17 cellular contexts compared by ENCODE assay signal in genomic region chr1:1215266-1215676, GRCh38. TPM values are rescaled to one million over a fixed set of nuclear protein-coding genes. Genes with fewer than 3 reads are reported as not detected.
DNase-seq lines count a peak whose midpoint lies in the region; ATAC-seq, FAIRE-seq and TF ChIP-seq lines count a peak whose summit lies in the region.
"Had no signal": no experiment of that assay in that cellular context is flagged by ENCODE, and none has a peak within 500 bp of the region (broad histone marks: within the 10 kb centered on the region; RNA-seq: fewer than 3 reads in every experiment).

No MANE protein-coding gene starts in this region.

- no TSS peak for BruUV-seq in K562 (replicated peaks; lab: Mats Ljungman, UMichigan)

- H2AFZ ChIP-seq in OCI-LY3 (ENCODE audit: low read depth, low read length) (no peak overlapping the region), K562 (ENCODE audit: low read depth, low read length) (no peak overlapping the region)

- in situ Hi-C loops in K562 (cut with MboI): no loop called here

- H3K36me3 Mint-ChIP-seq in activated naive CD4-positive, alpha-beta T cell treated with anti-CD3 and anti-CD28 coated beads for 36 hours (ENCODE audit: low read depth): peaks cover 32% of the 10 kb centered on the region

- H3K36me3 ChIP-seq in OCI-LY3 (replicated peaks; ENCODE audit: low read depth, low read length): peaks cover 14% of the 10 kb centered on the region
- H3K36me3 ChIP-seq in K562 (ENCODE audit: control insufficient read depth, insufficient read depth, low read length): peaks cover 46% of the 10 kb centered on the region; the same call in 2 of the 3 replicates

- H4K20me1 ChIP-seq in OCI-LY3 (ENCODE audit: insufficient read depth, low read length) (no peaks in the 10 kb centered on the region), K562 (replicated peaks; ENCODE audit: control insufficient read depth, insufficient read depth, low read length) (no peaks in the 10 kb centered on the region; the same call in 1 of the 2 replicates)

- CTCF ChIA-PET in activated naive CD4-positive, alpha-beta T cell treated with anti-CD3 and anti-CD28 coated beads for 36 hours (lab: Charles Lee): interaction anchor here (1.0 kb wide), 1 partner anchor 95 kb away, joined by 4 read pairs; no protein-coding TSS in a partner anchor
- CTCF ChIA-PET in K562 (lab: Yijun Ruan, JAX; ENCODE audit: low intra/inter-chr PET ratio): no interaction called here

- intact Hi-C loops in activated naive CD4-positive, alpha-beta T cell treated with anti-CD3 and anti-CD28 coated beads for 36 hours (cut with micrococcal nuclease): loop anchor here (2.0 kb wide), 1 partner anchor 98 kb away; the partner anchor contains the start of gene C1orf159
- intact Hi-C loops in K562 (cut with micrococcal nuclease): no loop called here

- H3K9me3 Mint-ChIP-seq in activated naive CD4-positive, alpha-beta T cell treated with anti-CD3 and anti-CD28 coated beads for 36 hours: no peaks in the 10 kb centered on the region

- peak overlapping the region; percentile 80 for H3K27ac Mint-ChIP-seq in activated naive CD4-positive, alpha-beta T cell treated with anti-CD3 and anti-CD28 coated beads for 36 hours

- H3K27me3 Mint-ChIP-seq in activated naive CD4-positive, alpha-beta T cell treated with anti-CD3 and anti-CD28 coated beads for 36 hours (ENCODE audit: low read depth): no peaks in the 10 kb centered on the region

- H3K27me3 ChIP-seq in OCI-LY3 (ENCODE audit: low read depth, low read length) (no peaks in the 10 kb centered on the region), K562 (ENCODE audit: control insufficient read depth in 2 of 2, insufficient read depth in 2 of 2, low read length in 2 of 2) (no peaks in the 10 kb centered on the region)

- DNase-seq in activated naive CD4-positive, alpha-beta T cell treated with anti-CD3 and anti-CD28 coated beads for 36 hours: no peak
- no peak for DNase-seq in activated naive CD4-positive, alpha-beta T cell treated with anti-CD3 and anti-CD28 coated beads, Interleukin-2, amount 50 U/mL, for 16 hours
- DNase-seq in K562 (ENCODE audit: extremely low read depth in 1 of 4, low spot score in 3 of 4) (no peak), putamen (ENCODE audit: low spot score) (no peak), hypothalamus (lab: John Stamatoyannopoulos, UW) (no peak)
- DNase-seq in stimulated activated CD4-positive, alpha-beta T cell treated with anti-CD3 and anti-CD28 coated beads, Interleukin-4, amount 100 ng/mL, for 24 hours: peak; percentile 42
- DNase-seq: hippocampal formation, left cardiac atrium, NCI-H1694, NCI-H510A treated with DMSO at 0.1 percent for 48 hours had no signal

- H3K4me3 Mint-ChIP-seq in activated naive CD4-positive, alpha-beta T cell treated with anti-CD3 and anti-CD28 coated beads for 36 hours: peak overlapping the region; percentile 74

- 83% methylated on average over 6 of the region's 8 CpGs for WGBS in K562 (ENCODE audit: insufficient coverage, low coverage, missing lambda C conversion rate)

- FAIRE-seq in K562 (lab: Jason Lieb, UNC): no peak
- FAIRE-seq: GM18507 had no signal

- TF ChIP-seq CTCF in OCI-LY3 (IDR thresholded peaks at IDR 0.05; ENCODE audit: low read depth, low read length) (no peak), K562 (IDR thresholded peaks at IDR 0.05 in 2 of 3, conservative IDR thresholded peaks at IDR 0.05 in 1 of 3; ENCODE audit: insufficient read depth in 2 of 3, low read depth in 1 of 3, low read length in 3 of 3) (no peak)

- no peak for ATAC-seq in K562
- no peak for ATAC-seq in HG02885 (IDR thresholded peaks at IDR 0.05; ENCODE audit: poor library complexity, unreplicated experiment)
- ATAC-seq: left cardiac atrium had no signal

- POLR2A ChIA-PET in K562 (lab: Yijun Ruan, JAX): interaction anchor here (0.6 to 2.0 kb wide), 5 partner anchors 11 to 228 kb away, joined by 3 to 7 read pairs (median 3); no protein-coding TSS in a partner anchor

- TF ChIP-seq POLR2A in K562 (conservative IDR thresholded peaks at IDR 0.05): no peak

- peak overlapping the region; percentile 61 for H3K4me2 ChIP-seq in OCI-LY3 (ENCODE audit: low read length)
- H3K4me2 ChIP-seq in K562 (ENCODE audit: insufficient read depth, low read length): no peak overlapping the region

- H3K27ac ChIP-seq in OCI-LY3 (ENCODE audit: low read length): peak overlapping the region; percentile 5; the same call in 1 of the 2 replicates
- no peak overlapping the region for H3K27ac ChIP-seq in K562 (ENCODE audit: extremely low read depth, low read depth, low read length)
- H3K27ac ChIP-seq: prostate gland, VCaP had no signal

- H3K9me3 ChIP-seq in OCI-LY3 (ENCODE audit: insufficient read depth, low read length) (no peaks in the 10 kb centered on the region), K562 (replicated peaks; ENCODE audit: control insufficient read depth, insufficient read depth, low read depth, low read length) (no peaks in the 10 kb centered on the region)
- H3K9me3 ChIP-seq: prostate gland had no signal

- no peaks in the 10 kb centered on the region for H3K9me1 ChIP-seq in K562 (ENCODE audit: control insufficient read depth, insufficient read depth, low read length)

- H3K4me1 Mint-ChIP-seq in activated naive CD4-positive, alpha-beta T cell treated with anti-CD3 and anti-CD28 coated beads for 36 hours (ENCODE audit: low read depth): peaks cover 46% of the 10 kb centered on the region

- TF ChIP-seq EP300 in K562 (IDR thresholded peaks at IDR 0.05; ENCODE audit: low read length): no peak

- H3K9ac ChIP-seq in OCI-LY3 (ENCODE audit: low read length) (no peak overlapping the region), K562 (ENCODE audit: insufficient read depth in 1 of 2, low read depth in 2 of 2, low read length in 2 of 2) (peak overlapping the region in 1 of 2 experiments; percentile 66; a peak in 1 of 4 replicates)

- peaks cover 24% of the 10 kb centered on the region for H3K4me1 ChIP-seq in OCI-LY3 (ENCODE audit: low read length)
- peaks cover 0 to 85% of the 10 kb centered on the region in 2 experiments; a peak in 2 of 5 replicates for H3K4me1 ChIP-seq in K562 (replicated peaks in 1 of 2; ENCODE audit: control insufficient read depth in 2 of 2, insufficient read depth in 2 of 2, low read length in 2 of 2)
- H3K4me1 ChIP-seq: prostate gland had no signal

- TF ChIP-seq RAD21 in K562 (CRISPR knock-in tag; conservative IDR thresholded peaks at IDR 0.05 in 1 of 2, IDR thresholded peaks at IDR 0.05 in 1 of 2): no peak

- H3K79me2 ChIP-seq in OCI-LY3 (ENCODE audit: low read length) (no peaks in the 10 kb centered on the region), K562 (ENCODE audit: control insufficient read depth, insufficient read depth, low read length) (no peaks in the 10 kb centered on the region)

- H3K4me3 ChIP-seq in OCI-LY3 (ENCODE audit: low read length): no peak overlapping the region
- H3K4me3 ChIP-seq in K562: no peak overlapping the region
- H3K4me3 ChIP-seq: prostate gland had no signal

RNA-seq across cellular contexts. Expression of gene TNFRSF4, which starts 1.3 kb away (rescaled TPM):
- total RNA-seq in activated naive CD4-positive, alpha-beta T cell treated with anti-CD3 and anti-CD28 coated beads for 36 hours: 100 to 1,000 TPM; 107 to 110 TPM
- 0.44 TPM in 1 of 2 replicates, not detected in the other for total RNA-seq in K562 (2011; cell fraction: chromatin; rRNA removed; ENCODE audit: low replicate concordance)
- 0.66 and 1.7 TPM in 2 replicates for total RNA-seq in K562 (2011; cell fraction: nucleolus; rRNA removed)
- not detected in 2 replicates for total RNA-seq in K562 (2011; cell fraction: nucleoplasm; rRNA removed)
- 0.23 TPM in 1 of 2 replicates, not detected in the other for total RNA-seq in K562 (2014; rRNA removed)
- total RNA-seq in K562 (2014; rRNA removed; fragmentation: Illumina TruSeq; extraction: Trizol): not detected in 2 replicates
- total RNA-seq in K562 (2015; rRNA removed; fragmentation: Illumina TruSeq; extraction: Trizol): 0.07 TPM in 1 of 2 replicates, not detected in the other
- total RNA-seq in K562 (2021): 0.44 and 0.47 TPM in 2 replicates
- polyA plus RNA-seq in K562 (2011; rRNA removed): 0.08 TPM in 1 of 2 replicates, not detected in the other
- 0.19 and 0.39 TPM in 2 replicates for polyA plus RNA-seq in K562 (2011; cell fraction: cytosol; rRNA removed)
- 0.74 and 1.3 TPM in 2 replicates for polyA plus RNA-seq in K562 (2011; cell fraction: nucleus; rRNA removed)
- 0.65 TPM in 1 of 2 replicates, not detected in the other for polyA plus RNA-seq in K562 (2012)
- polyA plus RNA-seq in K562 (2014; fragmentation: Illumina TruSeq; extraction: Trizol): not detected in 2 replicates
- polyA plus RNA-seq in K562 (2014; fragmentation: Nextera tagmentation; extraction: Ambion mirVana): not detected
- 0.16 TPM in 1 of 2 replicates, not detected in the other for polyA plus RNA-seq in K562 (2014; rRNA removed)
- polyA minus RNA-seq in K562 (2011; rRNA and poly(A)+ RNA removed): not detected in 2 replicates
- not detected in 2 replicates for polyA minus RNA-seq in K562 (2011; cell fraction: cytosol; rRNA and poly(A)+ RNA removed)
- 0.22 and 0.27 TPM in 2 replicates for polyA minus RNA-seq in K562 (2011; cell fraction: nucleus; rRNA and poly(A)+ RNA removed)

RNA-seq across cellular contexts. Expression of gene TNFRSF18, which starts 8.9 kb away (rescaled TPM):
- total RNA-seq in activated naive CD4-positive, alpha-beta T cell treated with anti-CD3 and anti-CD28 coated beads for 36 hours: 10 to 100 TPM; 30.7 to 31.0 TPM
- not detected in 2 replicates for total RNA-seq in K562 (2011; cell fraction: chromatin; rRNA removed; ENCODE audit: low replicate concordance)
- total RNA-seq in K562 (2011; cell fraction: nucleolus; rRNA removed): 0.50 TPM in 1 of 2 replicates, not detected in the other
- not detected in 2 replicates for total RNA-seq in K562 (2011; cell fraction: nucleoplasm; rRNA removed)
- total RNA-seq in K562 (2014; rRNA removed): not detected in 2 replicates
- total RNA-seq in K562 (2014; rRNA removed; fragmentation: Illumina TruSeq; extraction: Trizol): not detected in 2 replicates
- not detected in 2 replicates for total RNA-seq in K562 (2015; rRNA removed; fragmentation: Illumina TruSeq; extraction: Trizol)
- 0.27 TPM in 1 of 2 replicates, not detected in the other for total RNA-seq in K562 (2021)
- not detected in 2 replicates for polyA plus RNA-seq in K562 (2011; rRNA removed)
- polyA plus RNA-seq in K562 (2011; cell fraction: cytosol; rRNA removed): not detected in 2 replicates
- 0.25 and 0.26 TPM in 2 replicates for polyA plus RNA-seq in K562 (2011; cell fraction: nucleus; rRNA removed)
- polyA plus RNA-seq in K562 (2012): 0.19 TPM in 1 of 2 replicates, not detected in the other
- not detected in 2 replicates for polyA plus RNA-seq in K562 (2014; fragmentation: Illumina TruSeq; extraction: Trizol)
- polyA plus RNA-seq in K562 (2014; fragmentation: Nextera tagmentation; extraction: Ambion mirVana): not detected
- polyA plus RNA-seq in K562 (2014; rRNA removed): 0.24 TPM in 1 of 2 replicates, not detected in the other
- polyA minus RNA-seq in K562 (2011; rRNA and poly(A)+ RNA removed): not detected in 2 replicates
- polyA minus RNA-seq in K562 (2011; cell fraction: cytosol; rRNA and poly(A)+ RNA removed): not detected in 2 replicates
- polyA minus RNA-seq in K562 (2011; cell fraction: nucleus; rRNA and poly(A)+ RNA removed): not detected in 2 replicates
- total RNA-seq: LHCN-M2, urinary bladder had no signal

RNA-seq across cellular contexts. Expression of gene SDF4, which starts 16.5 kb away (rescaled TPM):
- 10 to 100 TPM; 74.7 to 79.5 TPM for total RNA-seq in activated naive CD4-positive, alpha-beta T cell treated with anti-CD3 and anti-CD28 coated beads for 36 hours
- 114 and 239 TPM in 2 replicates for total RNA-seq in K562 (2011; cell fraction: chromatin; rRNA removed; ENCODE audit: low replicate concordance)
- 360 and 385 TPM in 2 replicates for total RNA-seq in K562 (2011; cell fraction: nucleolus; rRNA removed)
- total RNA-seq in K562 (2011; cell fraction: nucleoplasm; rRNA removed): 146 and 213 TPM in 2 replicates
- total RNA-seq in K562 (2014; rRNA removed) (82.6 and 118 TPM in 2 replicates), K562 (2014; rRNA removed; fragmentation: Illumina TruSeq; extraction: Trizol) (18.1 and 30.3 TPM in 2 replicates), K562 (2015; rRNA removed; fragmentation: Illumina TruSeq; extraction: Trizol) (62.2 and 65.2 TPM in 2 replicates), K562 (2021) (152 and 160 TPM in 2 replicates)
- polyA plus RNA-seq in K562 (2011; rRNA removed) (43.8 and 77.2 TPM in 2 replicates), K562 (2014; fragmentation: Illumina TruSeq; extraction: Trizol) (66.0 and 88.1 TPM in 2 replicates), K562 (2014; fragmentation: Nextera tagmentation; extraction: Ambion mirVana) (1 to 10 TPM in 1 of 2 experiments, under 1 TPM in 1; 0.35 to 4.9 TPM), K562 (2014; rRNA removed) (93.4 and 101 TPM in 2 replicates)
- 44.3 and 73.9 TPM in 2 replicates for polyA plus RNA-seq in K562 (2011; cell fraction: cytosol; rRNA removed)
- polyA plus RNA-seq in K562 (2011; cell fraction: nucleus; rRNA removed): 122 and 161 TPM in 2 replicates
- 112 and 208 TPM in 2 replicates for polyA plus RNA-seq in K562 (2012)
- 59.1 and 63.4 TPM in 2 replicates for polyA minus RNA-seq in K562 (2011; rRNA and poly(A)+ RNA removed)
- 37.0 and 61.3 TPM in 2 replicates for polyA minus RNA-seq in K562 (2011; cell fraction: cytosol; rRNA and poly(A)+ RNA removed)
- polyA minus RNA-seq in K562 (2011; cell fraction: nucleus; rRNA and poly(A)+ RNA removed): 48.9 and 83.4 TPM in 2 replicates

RNA-seq across cellular contexts. Expression of gene B3GALT6, which starts 16.8 kb away (rescaled TPM):
- total RNA-seq in activated naive CD4-positive, alpha-beta T cell treated with anti-CD3 and anti-CD28 coated beads for 36 hours: 1 to 10 TPM; 8.7 to 9.9 TPM
- total RNA-seq in K562 (2011; cell fraction: chromatin; rRNA removed; ENCODE audit: low replicate concordance): 17.5 and 35.5 TPM in 2 replicates
- total RNA-seq in K562 (2011; cell fraction: nucleolus; rRNA removed): 36.8 and 43.7 TPM in 2 replicates
- total RNA-seq in K562 (2011; cell fraction: nucleoplasm; rRNA removed): 21.1 and 24.3 TPM in 2 replicates
- total RNA-seq in K562 (2014; rRNA removed) (29.8 and 33.0 TPM in 2 replicates), K562 (2014; rRNA removed; fragmentation: Illumina TruSeq; extraction: Trizol) (6.8 and 9.0 TPM in 2 replicates), K562 (2015; rRNA removed; fragmentation: Illumina TruSeq; extraction: Trizol) (12.8 and 13.9 TPM in 2 replicates), K562 (2021) (27.9 and 28.1 TPM in 2 replicates)
- polyA plus RNA-seq in K562 (2011; rRNA removed) (5.6 and 7.8 TPM in 2 replicates), K562 (2014; fragmentation: Illumina TruSeq; extraction: Trizol) (8.4 and 9.9 TPM in 2 replicates), K562 (2014; fragmentation: Nextera tagmentation; extraction: Ambion mirVana) (1 to 10 TPM in 1 of 2 experiments, under 1 TPM in 1; 0.68 to 1.0 TPM), K562 (2014; rRNA removed) (15.8 and 17.2 TPM in 2 replicates)
- polyA plus RNA-seq in K562 (2011; cell fraction: cytosol; rRNA removed): 10.2 and 34.2 TPM in 2 replicates
- polyA plus RNA-seq in K562 (2011; cell fraction: nucleus; rRNA removed): 7.7 and 12.7 TPM in 2 replicates
- polyA plus RNA-seq in K562 (2012): 13.9 and 16.7 TPM in 2 replicates
- polyA minus RNA-seq in K562 (2011; rRNA and poly(A)+ RNA removed): 6.9 and 10.1 TPM in 2 replicates
- 9.6 and 12.9 TPM in 2 replicates for polyA minus RNA-seq in K562 (2011; cell fraction: cytosol; rRNA and poly(A)+ RNA removed)
- polyA minus RNA-seq in K562 (2011; cell fraction: nucleus; rRNA and poly(A)+ RNA removed): 23.0 and 24.2 TPM in 2 replicates

RNA-seq across cellular contexts. Expression of gene C1QTNF12, which starts 31.3 kb away (rescaled TPM):
- total RNA-seq in activated naive CD4-positive, alpha-beta T cell treated with anti-CD3 and anti-CD28 coated beads for 36 hours: 1 to 10 TPM; 6.0 to 7.8 TPM
- 2.5 and 12.6 TPM in 2 replicates for total RNA-seq in K562 (2011; cell fraction: chromatin; rRNA removed; ENCODE audit: low replicate concordance)
- 9.5 and 10.8 TPM in 2 replicates for total RNA-seq in K562 (2011; cell fraction: nucleolus; rRNA removed)
- total RNA-seq in K562 (2011; cell fraction: nucleoplasm; rRNA removed): 4.3 and 7.0 TPM in 2 replicates
- total RNA-seq in K562 (2014; rRNA removed) (1.3 and 1.6 TPM in 2 replicates), K562 (2014; rRNA removed; fragmentation: Illumina TruSeq; extraction: Trizol) (not detected in 2 replicates), K562 (2015; rRNA removed; fragmentation: Illumina TruSeq; extraction: Trizol) (0.58 and 0.75 TPM in 2 replicates), K562 (2021) (2.2 and 3.7 TPM in 2 replicates)
- polyA plus RNA-seq in K562 (2011; rRNA removed) (0.43 and 1.1 TPM in 2 replicates), K562 (2014; fragmentation: Illumina TruSeq; extraction: Trizol) (1.1 TPM in 1 of 2 replicates, not detected in the other), K562 (2014; fragmentation: Nextera tagmentation; extraction: Ambion mirVana) (under 1 TPM in 1 of 2 experiments, not detected in 1; 0.11 TPM), K562 (2014; rRNA removed) (1.3 and 4.3 TPM in 2 replicates)
- polyA plus RNA-seq in K562 (2011; cell fraction: cytosol; rRNA removed): 0.50 and 1.2 TPM in 2 replicates
- 18.7 and 21.7 TPM in 2 replicates for polyA plus RNA-seq in K562 (2011; cell fraction: nucleus; rRNA removed)
- 1.6 and 4.8 TPM in 2 replicates for polyA plus RNA-seq in K562 (2012)
- polyA minus RNA-seq in K562 (2011; rRNA and poly(A)+ RNA removed): not detected in 2 replicates
- polyA minus RNA-seq in K562 (2011; cell fraction: cytosol; rRNA and poly(A)+ RNA removed): not detected in 2 replicates
- polyA minus RNA-seq in K562 (2011; cell fraction: nucleus; rRNA and poly(A)+ RNA removed): 1.1 and 1.8 TPM in 2 replicates

Comparison
In these comparisons a context has a peak if more than half of its experiments do, and no peak if none do; other contexts are left out.
1. RNA of gene TNFRSF4, which starts 1.3 kb away (total RNA-seq): 107 to 110 TPM in activated naive CD4-positive, alpha-beta T cell treated with anti-CD3 and anti-CD28 coated beads for 36 hours; 0.07 to 1.7 TPM in K562; every median in the first group is over 10 times any median in the second.
2. RNA of gene TNFRSF18, which starts 8.9 kb away (total RNA-seq): 30.7 to 31.0 TPM in activated naive CD4-positive, alpha-beta T cell treated with anti-CD3 and anti-CD28 coated beads for 36 hours; 0.27 to 0.50 TPM in K562; every median in the first group is over 10 times any median in the second.